Comparison of ENCODE assay signal across 29 cellular contexts in genomic region chr20:16115891-16116577, GRCh38.
A peak's percentile ranks its signal among the peaks of the same experiment; 100 is the strongest.
DNase-seq lines count a peak whose midpoint lies in the region; ATAC-seq and TF ChIP-seq lines count a peak whose summit lies in the region.
"Had no signal": no experiment of that assay in that cellular context is flagged by ENCODE, and none has a peak within 500 bp of the region (broad histone marks: within the 10 kb centered on the region; RNA-seq: fewer than 3 reads in every experiment).

No MANE protein-coding gene starts in this region.

- TF ChIP-seq CTCF in heart left ventricle (IDR thresholded peaks at IDR 0.05): no peak
- no peak for TF ChIP-seq CTCF in Calu3 (IDR thresholded peaks at IDR 0.05; ENCODE audit: unreplicated experiment)
- TF ChIP-seq CTCF in WERI-Rb-1 (IDR thresholded peaks at IDR 0.05; ENCODE audit: low read depth, low read length): no peak

- H3K36me3 ChIP-seq in heart left ventricle (no peaks in the 10 kb centered on the region), WERI-Rb-1 (no peaks in the 10 kb centered on the region)
- H3K36me3 ChIP-seq: stomach, tibial nerve had no signal

- no peaks in the 10 kb centered on the region for H3K36me3 Mint-ChIP-seq in Calu3 (ENCODE audit: insufficient read depth, unreplicated experiment)
- H3K36me3 Mint-ChIP-seq: activated CD4-positive, alpha-beta memory T cell treated with anti-CD3 and anti-CD28 coated beads for 36 hours had no signal

- H3K27ac Mint-ChIP-seq in Calu3 (ENCODE audit: unreplicated experiment): no peak overlapping the region
- H3K27ac Mint-ChIP-seq: activated CD4-positive, alpha-beta memory T cell treated with anti-CD3 and anti-CD28 coated beads for 36 hours had no signal

- WGBS in heart left ventricle, 4 donors: 6 to 36% (median 22%) methylated on average over 2 of the region's 2 CpGs

- intact Hi-C loops in heart left ventricle (cut with DNase I): no loop called here
- intact Hi-C loops in sciatic nerve (cut with DNase I): no loop called here
- intact Hi-C loops in Calu3 (cut with micrococcal nuclease; ENCODE audit: unreplicated experiment): no loop called here

- no peaks in the 10 kb centered on the region for H3K9me3 Mint-ChIP-seq in Calu3 (ENCODE audit: low read depth, unreplicated experiment)
- H3K9me3 Mint-ChIP-seq: activated CD4-positive, alpha-beta memory T cell treated with anti-CD3 and anti-CD28 coated beads for 36 hours had no signal

- H3K9me3 ChIP-seq in heart left ventricle: peaks cover 0 to 7% (median 0%) of the 10 kb centered on the region in 12 donors
- H3K9me3 ChIP-seq in WERI-Rb-1 (ENCODE audit: severe bottlenecking): peaks cover 4% of the 10 kb centered on the region
- H3K9me3 ChIP-seq: stomach, tibial nerve had no signal

- H3K4me1 Mint-ChIP-seq in Calu3 (ENCODE audit: low read depth, unreplicated experiment): no peaks in the 10 kb centered on the region

- no peak for TF ChIP-seq POLR2A in heart left ventricle (IDR thresholded peaks at IDR 0.05)

- BruUV-seq in Calu3 (replicated peaks; lab: Mats Ljungman, UMichigan): no TSS peak

- peaks cover 0 to 11% (median 3%) of the 10 kb centered on the region in 12 donors for H3K4me1 ChIP-seq in heart left ventricle
- H3K4me1 ChIP-seq: stomach had no signal

- DNase-seq in DMS 273 (lab: John Stamatoyannopoulos, UW; ENCODE audit: unreplicated experiment) (peak; percentile 27), DMS 273 treated with DMSO at 0.1 percent for 48 hours (lab: John Stamatoyannopoulos, UW) (no peak), NCI-H446 treated with DMSO at 0.1 percent for 48 hours (lab: John Stamatoyannopoulos, UW) (peak; percentile 90), heart left ventricle (peak in 3 of 5 donors; percentile 62 to 72 (median 64)), sciatic nerve (ENCODE audit: low spot score) (no peak), Calu3 (no peak), WERI-Rb-1 (no peak)
- DNase-seq: activated CD4-positive, alpha-beta memory T cell treated with anti-CD3 and anti-CD28 coated beads for 36 hours; activated effector memory CD4-positive, alpha-beta T cell treated with Interleukin-2 at 50 U/mL for 16 hours; DMS79; effector CD8-positive, alpha-beta T cell; erythroblast; foreskin fibroblast; MM.1S; NCI-H1694 treated with DMSO at 0.1 percent for 48 hours; NCI-H226; NCI-H82; PC-3; posterior cingulate gyrus; SHP77; stimulated activated CD8-positive, alpha-beta memory T cell treated with anti-CD3 and anti-CD28 coated beads, Interleukin-4, amount 100 ng/mL, for 48 hours; stomach; SW 1271; T1000 had no signal

- H3K27ac ChIP-seq in heart left ventricle: no peak overlapping the region
- no peak overlapping the region for H3K27ac ChIP-seq in WERI-Rb-1
- H3K27ac ChIP-seq: 22Rv1, stomach, tibial nerve had no signal

- no peak overlapping the region for H3K4me3 Mint-ChIP-seq in Calu3 (ENCODE audit: low read depth, unreplicated experiment)
- H3K4me3 Mint-ChIP-seq: activated CD4-positive, alpha-beta memory T cell treated with anti-CD3 and anti-CD28 coated beads for 36 hours had no signal

- H3K27me3 ChIP-seq in heart left ventricle: peaks cover 0 to 8% (median 0%) of the 10 kb centered on the region in 9 donors
- no peaks in the 10 kb centered on the region for H3K27me3 ChIP-seq in WERI-Rb-1 (ENCODE audit: insufficient read depth, low read depth, severe bottlenecking)
- H3K27me3 ChIP-seq: stomach, tibial nerve had no signal

- peak in 3 of 4 donors; percentile 71 to 84 (median 77) for ATAC-seq in heart left ventricle
- peak; percentile 51 for ATAC-seq in sciatic nerve
- no peak for ATAC-seq in HG03280 (IDR thresholded peaks at IDR 0.05; ENCODE audit: unreplicated experiment)
- ATAC-seq: K562, left lobe of liver, PC-3 had no signal

- CTCF ChIA-PET in Calu3 (lab: Charles Lee): no interaction called here

- no peak overlapping the region for H3K4me3 ChIP-seq in heart left ventricle
- no peak overlapping the region for H3K4me3 ChIP-seq in WERI-Rb-1 (ENCODE audit: low read depth, low read length)
- H3K4me3 ChIP-seq: K562, stomach, tibial nerve had no signal

- no peaks in the 10 kb centered on the region for H3K27me3 Mint-ChIP-seq in Calu3 (ENCODE audit: unreplicated experiment)
- H3K27me3 Mint-ChIP-seq: activated CD4-positive, alpha-beta memory T cell treated with anti-CD3 and anti-CD28 coated beads for 36 hours had no signal

Comparison
In these comparisons a context has a peak if more than half of its experiments do, and no peak if none do; other contexts are left out.
1. DNase-seq: peak in DMS 273 (single experiment), NCI-H446 treated with DMSO at 0.1 percent for 48 hours (single experiment) and heart left ventricle (3 of 5); none in DMS 273 treated with DMSO at 0.1 percent for 48 hours (single experiment), sciatic nerve (single experiment), Calu3 (single experiment) and WERI-Rb-1 (single experiment).